Comparison of ENCODE assay signal across 8 cellular contexts in the genomic region with DNA sequence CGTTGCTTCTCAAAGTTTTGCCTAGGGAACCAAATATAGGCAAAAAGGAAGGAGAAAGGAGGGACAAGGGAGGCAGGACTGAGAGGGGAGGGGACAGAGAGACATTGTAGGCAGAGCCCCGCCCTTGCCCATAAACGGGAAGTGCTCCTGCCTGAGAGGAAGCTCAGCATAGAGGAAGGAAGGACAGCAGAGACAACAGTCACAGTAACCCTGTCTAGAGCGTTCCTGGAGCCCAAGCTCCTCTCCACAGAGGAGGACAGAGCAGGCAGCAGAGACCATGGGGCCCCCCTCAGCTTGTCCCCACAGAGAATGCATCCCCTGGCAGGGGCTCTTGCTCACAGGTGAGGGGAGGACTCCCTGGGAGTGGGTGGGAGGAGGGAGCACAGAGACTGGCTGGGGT. TPM values are rescaled to one million over a fixed set of nuclear protein-coding genes. Genes with fewer than 3 reads are reported as not detected.
DNase-seq lines count a peak whose midpoint lies in the region; ATAC-seq and TF ChIP-seq lines count a peak whose summit lies in the region.

A gene (plus strand): TSS at position 169 of the 400 bp plus-strand sequence. CDS start 109 bp downstream, at position 278.

- H3K4me3 ChIP-seq in testis, result no peak within 1 kb of the TSS

- peak; percentile 63 for ATAC-seq in HG03342 (IDR thresholded peaks at IDR 0.05; ENCODE audit: unreplicated experiment)
- peak; percentile 91 for ATAC-seq in left ventricle myocardium superior
- no peak for ATAC-seq in GM21825 (IDR thresholded peaks at IDR 0.05; ENCODE audit: unreplicated experiment)

- no peaks in the 10 kb centered on the region for H3K36me3 ChIP-seq in testis (ENCODE audit: low read depth, missing control alignments)

- POLR2A ChIA-PET in GM10248 (lab: Yijun Ruan, JAX), result interaction anchor here (0.6 to 1.3 kb wide), 4 partner anchors 10 to 147 kb away, joined by 3 to 7 read pairs (median 4); no protein-coding TSS in a partner anchor

- TF ChIP-seq POLR2A in testis (IDR thresholded peaks at IDR 0.05), result no peak

- no peaks in the 10 kb centered on the region for H3K4me1 ChIP-seq in testis

- 42 to 69% methylated on average over 3 to 4 of the region's 4 CpGs for WGBS in testis, 2 donors

- no peak for TF ChIP-seq CTCF in GM10248 (IDR thresholded peaks at IDR 0.05; ENCODE audit: control extremely low read depth, extremely low read depth, low read depth, missing control alignments)
- no peak for TF ChIP-seq CTCF in testis (IDR thresholded peaks at IDR 0.05)

- H3K9me3 ChIP-seq in testis, result no peaks in the 10 kb centered on the region

- intact Hi-C loops in left ventricle myocardium superior (cut with micrococcal nuclease), result no loop called here
- intact Hi-C loops in testis (cut with DNase I; ENCODE audit: low total_unique reads), result loop anchor here (10.0 kb wide), 1 partner anchor 131 kb away; a partner anchor contains a TSS

- CTCF ChIA-PET in GM10248 (lab: Yijun Ruan, JAX), result interaction anchor here (0.9 to 21.8 kb wide), 8 partner anchors 11 to 125 kb away, joined by 3 to 343 read pairs (median 4); no protein-coding TSS in a partner anchor

- no peaks in the 10 kb centered on the region for H3K27me3 ChIP-seq in testis

- DNase-seq in GM10248 (ENCODE audit: extremely low spot score), result peak; percentile 83
- DNase-seq in activated CD4-positive, CD25-positive, alpha-beta regulatory T cell treated with anti-CD3 and anti-CD28 coated beads, Interleukin-2, amount 50 U/mL, for 72 hours, result peak; percentile 62
- DNase-seq in left ventricle myocardium superior, result peak; percentile 64
- DNase-seq in testis, result peak; percentile 34
- DNase-seq in occipital lobe (lab: John Stamatoyannopoulos, UW), result no peak
- DNase-seq in NCI-H1436 treated with DMSO at 0.1 percent for 48 hours (lab: John Stamatoyannopoulos, UW), result no peak

- no peak within 1 kb of the TSS for H3K27ac ChIP-seq in testis

RNA-seq across cellular contexts. Expression of the gene that starts here (rescaled TPM):
- total RNA-seq in left ventricle myocardium superior (0.99 TPM), testis (1 to 10 TPM in 1 of 2 donors, under 1 TPM in 1; 0.71 to 1.3 TPM), occipital lobe (1.6 TPM)
- polyA plus RNA-seq in testis (ENCODE audit: insufficient read depth, low read depth, low replicate concordance), result 3.6 TPM

Comparison
In these comparisons a context has a peak if more than half of its experiments do, and no peak if none do; other contexts are left out.
1. Peak in DNase-seq and ATAC-seq in left ventricle myocardium superior; RNA of the gene not detected or under 1 TPM.
2. DNase-seq: peak in GM10248 (single experiment), activated CD4-positive, CD25-positive, alpha-beta regulatory T cell treated with anti-CD3 and anti-CD28 coated beads, Interleukin-2, amount 50 U/mL, for 72 hours (single experiment) and testis (single experiment); none in occipital lobe (single experiment) and NCI-H1436 treated with DMSO at 0.1 percent for 48 hours (single experiment).